8 cellular contexts compared by ENCODE assay signal in genomic region chr6:143677891-143678737, GRCh38. TPM values are rescaled to one million over a fixed set of nuclear protein-coding genes. Genes with fewer than 3 reads are reported as not detected.
A peak's percentile ranks its signal among the peaks of the same experiment; 100 is the strongest.
DNase-seq lines count a peak whose midpoint lies in the region; ATAC-seq and TF ChIP-seq lines count a peak whose summit lies in the region.

Gene PHACTR2 (plus strand): TSS chr6:143677965. CDS start chr6:143678164, 199 bp downstream.

- WGBS in lung, 2 donors = 0 to 1% methylated on average over 68 to 69 of the region's 69 CpGs

- H3K9me3 ChIP-seq in lung (ENCODE audit: control insufficient read depth in 2 of 2, insufficient read depth in 1 of 2, low read length in 1 of 2) = no peaks in the 10 kb centered on the region

- H3K27me3 ChIP-seq in lung (ENCODE audit: control insufficient read depth, insufficient read depth) = no peaks in the 10 kb centered on the region

- in situ Hi-C loops in endometrial microvascular endothelial cells (cut with HindIII; ENCODE audit: inconsistent ontology term, low pct_unique_long_range_greater_than_20kb, low sequenced_read_pairs) = loop anchor here (5.0 kb wide), 1 partner anchor 79 kb away; no protein-coding TSS in a partner anchor

- peak within 1 kb of the TSS; percentile 76 for H3K4me3 ChIP-seq in lung

- peak within 1 kb of the TSS; percentile 98 to 99 for H3K27ac ChIP-seq in lung (ENCODE audit: low read depth in 1 of 2, low read length in 1 of 2)

- peaks cover 2% of the 10 kb centered on the region in 2 donors for H3K4me1 ChIP-seq in lung (ENCODE audit: control insufficient read depth in 2 of 2, insufficient read depth in 2 of 2, low read length in 2 of 2)

- TF ChIP-seq CTCF in lung (IDR thresholded peaks at IDR 0.05; ENCODE audit: control extremely low read depth, extremely low read depth) = no peak

- no peaks in the 10 kb centered on the region for H3K36me3 ChIP-seq in lung (ENCODE audit: control insufficient read depth in 2 of 2, insufficient read depth in 2 of 2, low read length in 2 of 2)

- ATAC-seq in lung (ENCODE audit: insufficient read depth, low FRiP score) = peak; percentile 92
- no peak for ATAC-seq in GM19452 (IDR thresholded peaks at IDR 0.05; ENCODE audit: unreplicated experiment)

- POLR2A ChIA-PET in activated CD8-positive, alpha-beta memory T cell treated with anti-CD3 and anti-CD28 coated beads for 36 hours (lab: Charles Lee) = interaction anchor here (0.6 kb wide), 1 partner anchor 380 kb away, joined by 8 read pairs; no protein-coding TSS in a partner anchor

- DNase-seq in NCI-H2196 (lab: John Stamatoyannopoulos, UW; ENCODE audit: unreplicated experiment) (peak; percentile 42), NCI-H2196 treated with DMSO at 0.1 percent for 48 hours (lab: John Stamatoyannopoulos, UW; ENCODE audit: unreplicated experiment) (no peak), NCI-H345 (lab: John Stamatoyannopoulos, UW) (peak; percentile 49), lung (ENCODE audit: low spot score) (peak; percentile 81)
- DNase-seq in stimulated activated CD4-positive, alpha-beta T cell treated with anti-CD3 and anti-CD28 coated beads, TNF-alpha, amount 100 ng/mL, for 24 hours (ENCODE audit: low read depth in 3 of 3) = peak; percentile 18 to 56 (median 37)

- CTCF ChIA-PET in activated CD8-positive, alpha-beta memory T cell treated with anti-CD3 and anti-CD28 coated beads for 36 hours (lab: Charles Lee) = interaction anchor here (0.6 kb wide), 1 partner anchor 223 kb away, joined by 3 read pairs; no protein-coding TSS in a partner anchor

RNA-seq across cellular contexts. Expression of gene PHACTR2, which starts in this region (rescaled TPM):
- total RNA-seq in activated CD8-positive, alpha-beta memory T cell treated with anti-CD3 and anti-CD28 coated beads for 36 hours = 10 to 100 TPM; 24.2 to 26.2 TPM
- 91.1 TPM for total RNA-seq in endometrial microvascular endothelial cells (ENCODE audit: inconsistent ontology term)
- total RNA-seq in lung = 100 to 1,000 TPM in 1 of 2 donors, 10 to 100 TPM in 1; 75.6 to 119 TPM
- polyA plus RNA-seq in lung = 10 to 100 TPM; 11.0 to 12.0 TPM
